ENCODE assay signal across 8 cellular contexts in genomic region chr9:95003694-95004451, GRCh38.
A peak's percentile ranks its signal among the peaks of the same experiment; 100 is the strongest.
DNase-seq lines count a peak whose midpoint lies in the region; ATAC-seq and TF ChIP-seq lines count a peak whose summit lies in the region.

No MANE protein-coding gene starts in this region.

- H3K27me3 ChIP-seq in neutrophil: peaks cover 96% of the 10 kb centered on the region

- peak overlapping the region; percentile 31 to 45 for H3K4me3 ChIP-seq in neutrophil (ENCODE audit: low read depth in 1 of 2, low read length in 1 of 2)

- peaks cover 9 to 11% of the 10 kb centered on the region in 2 experiments for H3K4me1 ChIP-seq in neutrophil (ENCODE audit: control insufficient read depth in 1 of 2, insufficient read depth in 1 of 2, low read depth in 1 of 2, low read length in 1 of 2)

- H3K9me3 ChIP-seq in neutrophil: no peaks in the 10 kb centered on the region

- no peaks in the 10 kb centered on the region for H3K36me3 ChIP-seq in neutrophil

- no peak overlapping the region for H3K27ac ChIP-seq in neutrophil

- ATAC-seq in GM18498 (IDR thresholded peaks at IDR 0.05; ENCODE audit: unreplicated experiment) (peak; percentile 33), GM19397 (IDR thresholded peaks at IDR 0.05; ENCODE audit: unreplicated experiment) (no peak)

- no peak for TF ChIP-seq CTCF in neutrophil (IDR thresholded peaks at IDR 0.05)

- DNase-seq in AG20443 (ENCODE audit: low spot score): peak; percentile 72
- peak; percentile 70 for DNase-seq in LHCN-M2 (ENCODE audit: low read depth)
- peak; percentile 32 to 39 for DNase-seq in activated T-cell treated with anti-CD3 and anti-CD28 coated beads, Interleukin-2, amount 50 U/mL, for 48 hours
- DNase-seq in glomerular visceral epithelial cell (ENCODE audit: extremely low spot score): peak; percentile 71
- no peak for DNase-seq in cortex of kidney (lab: John Stamatoyannopoulos, UW)
